In the genomic region with DNA sequence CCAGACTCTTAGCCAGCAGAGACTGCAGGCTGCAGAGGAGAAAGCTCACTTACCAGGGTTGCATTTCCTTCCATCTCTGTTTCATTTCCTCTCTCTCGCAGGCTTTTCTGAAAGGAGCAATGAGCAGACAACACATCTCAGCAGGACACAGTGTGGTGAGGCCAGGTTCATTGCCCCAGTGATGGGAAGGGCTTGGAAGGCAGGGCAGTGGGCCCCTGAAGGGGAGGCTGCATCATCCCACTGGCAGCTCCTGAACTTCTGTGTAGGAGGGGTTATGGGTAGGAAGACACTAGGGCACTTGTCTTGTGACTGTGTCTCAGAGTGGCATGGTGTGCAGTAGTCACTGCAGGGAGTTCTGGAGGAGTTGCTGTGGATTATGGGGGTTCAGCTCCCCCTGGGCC, we compare ENCODE assay signal across 10 cellular contexts.
DNase-seq lines count a peak whose midpoint lies in the region; ATAC-seq and TF ChIP-seq lines count a peak whose summit lies in the region.
"Had no signal": no experiment of that assay in that cellular context is flagged by ENCODE, and none has a peak within 500 bp of the region (broad histone marks: within the 10 kb centered on the region; RNA-seq: fewer than 3 reads in every experiment).

No MANE protein-coding gene starts in this region.

- no peaks in the 10 kb centered on the region for H3K4me1 ChIP-seq in MM.1S (ENCODE audit: low read length)

- TF ChIP-seq CTCF in MM.1S (IDR thresholded peaks at IDR 0.05; ENCODE audit: low read length), result no peak

- H3K4me2 ChIP-seq in MM.1S (ENCODE audit: low read depth, low read length), result no peak overlapping the region

- no peaks in the 10 kb centered on the region for H3K9me2 ChIP-seq in MM.1S (replicated peaks; ENCODE audit: insufficient read depth, low read length)

- DNase-seq in SKM-1 treated with dmso at 0.1 percent for 144 hours (lab: John Stamatoyannopoulos, UW; ENCODE audit: unreplicated experiment), result peak; percentile 6
- no peak for DNase-seq in SKM-1 (lab: John Stamatoyannopoulos, UW; ENCODE audit: unreplicated experiment)
- peak; percentile 59 for DNase-seq in pons (ENCODE audit: low spot score)
- no peak for DNase-seq in MM.1S
- DNase-seq in activated CD4-positive, alpha-beta T cell treated with anti-CD3 and anti-CD28 coated beads for 48 hours, result no peak
- DNase-seq: 8988T; stimulated activated CD8-positive, alpha-beta memory T cell treated with anti-CD3 and anti-CD28 coated beads, Interleukin-4, amount 100 ng/mL, for 48 hours had no signal

- no peak overlapping the region for H3K27ac ChIP-seq in MM.1S (ENCODE audit: low read length)

- no peaks in the 10 kb centered on the region for H3K36me3 ChIP-seq in MM.1S (replicated peaks; ENCODE audit: insufficient read depth, low read length)

- H3F3A ChIP-seq in MM.1S (ENCODE audit: insufficient read depth, low read length), result no peaks in the 10 kb centered on the region

- ATAC-seq in HG02623 (IDR thresholded peaks at IDR 0.05; ENCODE audit: unreplicated experiment) (peak; percentile 96), HG03575 (IDR thresholded peaks at IDR 0.05; ENCODE audit: extremely low read depth, insufficient number of reproducible peaks, low FRiP score, unreplicated experiment) (peak; percentile 79)
- ATAC-seq in activated CD4-positive, CD25-positive, alpha-beta regulatory T cell treated with anti-CD3 and anti-CD28 coated beads, Interleukin-2, amount 50 U/mL, for 24 hours, result no peak

- no peak overlapping the region for H3K9ac ChIP-seq in MM.1S (ENCODE audit: low read length)

- H4K20me1 ChIP-seq in MM.1S (ENCODE audit: insufficient read depth, low read length), result no peaks in the 10 kb centered on the region

- H3K79me2 ChIP-seq in MM.1S (ENCODE audit: low read length), result no peaks in the 10 kb centered on the region

- H3K9me3 ChIP-seq in MM.1S (replicated peaks; ENCODE audit: insufficient read depth, low read length), result no peaks in the 10 kb centered on the region

- H3K4me3 ChIP-seq in MM.1S (ENCODE audit: low read length), result no peak overlapping the region

- H2AFZ ChIP-seq in MM.1S (ENCODE audit: low read length), result no peak overlapping the region

- H3K27me3 ChIP-seq in MM.1S (replicated peaks; ENCODE audit: insufficient read depth, low read length), result no peaks in the 10 kb centered on the region

Comparison
In these comparisons a context has a peak if more than half of its experiments do, and no peak if none do; other contexts are left out.
1. DNase-seq: peak in SKM-1 treated with dmso at 0.1 percent for 144 hours (single experiment) and pons (single experiment); none in SKM-1 (single experiment), MM.1S (single experiment) and activated CD4-positive, alpha-beta T cell treated with anti-CD3 and anti-CD28 coated beads for 48 hours (single experiment).
2. ATAC-seq: peak in HG02623 (single experiment) and HG03575 (single experiment); none in activated CD4-positive, CD25-positive, alpha-beta regulatory T cell treated with anti-CD3 and anti-CD28 coated beads, Interleukin-2, amount 50 U/mL, for 24 hours (0 of 2).